In the genomic region with DNA sequence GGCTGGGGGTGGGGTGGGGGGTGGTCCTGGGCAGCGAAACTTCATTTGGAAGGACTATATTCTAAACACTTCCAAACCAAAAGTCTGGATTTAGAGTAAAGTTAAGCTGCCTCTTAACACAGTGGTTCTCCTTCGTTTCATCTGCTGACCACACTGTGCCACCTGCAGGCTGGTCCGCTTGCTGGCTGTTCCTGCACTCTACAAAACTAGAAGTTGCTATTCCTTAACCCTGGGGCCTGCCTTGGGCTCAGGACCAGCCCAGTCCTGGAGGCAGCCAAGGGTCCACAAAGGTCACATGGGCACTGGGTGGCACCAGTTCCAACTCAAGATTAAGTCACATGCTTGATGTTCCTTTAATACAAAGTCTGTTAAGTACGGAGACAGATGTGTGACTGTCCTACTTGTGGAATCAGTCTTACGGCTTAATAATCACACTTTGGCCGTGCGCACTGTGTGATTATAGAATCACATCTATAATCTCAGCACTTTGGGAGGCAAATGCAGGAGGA, we compare ENCODE assay signal across 8 cellular contexts.
A peak's percentile ranks its signal among the peaks of the same experiment; 100 is the strongest.
DNase-seq lines count a peak whose midpoint lies in the region; ATAC-seq and TF ChIP-seq lines count a peak whose summit lies in the region.

No MANE protein-coding gene starts in this region.

- peak overlapping the region; percentile 32 for H3K27ac ChIP-seq in substantia nigra (ENCODE audit: low read depth, low read length, poor library complexity, severe bottlenecking)

- ATAC-seq in HG02610 (IDR thresholded peaks at IDR 0.05; ENCODE audit: unreplicated experiment) (no peak), GM19395 (IDR thresholded peaks at IDR 0.05; ENCODE audit: unreplicated experiment) (no peak)

- CTCF ChIA-PET in MCF 10A (lab: Yijun Ruan, JAX), result interaction anchor here (0.6 to 5.3 kb wide), 10 partner anchors 11 to 881 kb away, joined by 3 to 41 read pairs (median 4); no protein-coding TSS in a partner anchor

- no peaks in the 10 kb centered on the region for H3K36me3 Mint-ChIP-seq in MCF 10A (ENCODE audit: insufficient read depth, unreplicated experiment)

- no peak for TF ChIP-seq CTCF in MCF 10A (IDR thresholded peaks at IDR 0.05; ENCODE audit: unreplicated experiment)

- peak; percentile 33 for DNase-seq in NCI-H82 (lab: John Stamatoyannopoulos, UW)
- DNase-seq in NCI-H82 treated with DMSO at 0.1 percent for 48 hours (lab: John Stamatoyannopoulos, UW; ENCODE audit: unreplicated experiment), result no peak
- peak; percentile 18 for DNase-seq in NAMALWA (ENCODE audit: low spot score)
- peak; percentile 15 for DNase-seq in MCF 10A (ENCODE audit: unreplicated experiment)
- DNase-seq in kidney tubule cell (ENCODE audit: low spot score), result peak; percentile 52
- DNase-seq in substantia nigra (lab: John Stamatoyannopoulos, UW), result peak in 43 of 49 donors; percentile 20 to 79 (median 60)

- no TSS peak for BruUV-seq in MCF 10A (replicated peaks; lab: Mats Ljungman, UMichigan)

- POLR2A ChIA-PET in MCF 10A (lab: Yijun Ruan, JAX), result no interaction called here

- intact Hi-C loops in MCF 10A (cut with micrococcal nuclease), result loop anchor here (1.0 kb wide), 1 partner anchor 315 kb away; no protein-coding TSS in a partner anchor

- no peak overlapping the region for H3K4me3 Mint-ChIP-seq in MCF 10A (ENCODE audit: unreplicated experiment)

- H3K27ac Mint-ChIP-seq in MCF 10A (ENCODE audit: low read depth, unreplicated experiment), result no peak overlapping the region

- H3K9me3 Mint-ChIP-seq in MCF 10A (ENCODE audit: unreplicated experiment), result peaks cover 10% of the 10 kb centered on the region

- H3K4me1 Mint-ChIP-seq in MCF 10A (ENCODE audit: insufficient read depth, unreplicated experiment), result no peaks in the 10 kb centered on the region

- H3K27me3 Mint-ChIP-seq in MCF 10A (ENCODE audit: insufficient read depth, unreplicated experiment), result no peaks in the 10 kb centered on the region
